ENCODE assay signal across 19 cellular contexts in genomic region chr15:58761010-58761388, GRCh38. TPM values are rescaled to one million over a fixed set of nuclear protein-coding genes. Genes with fewer than 3 reads are reported as not detected.
DNase-seq lines count a peak whose midpoint lies in the region; ATAC-seq, FAIRE-seq and TF ChIP-seq lines count a peak whose summit lies in the region.
"Had no signal": no experiment of that assay in that cellular context is flagged by ENCODE, and none has a peak within 500 bp of the region (broad histone marks: within the 10 kb centered on the region; RNA-seq: fewer than 3 reads in every experiment).

No MANE protein-coding gene starts in this region.

- H3K4me3 Mint-ChIP-seq in activated CD8-positive, alpha-beta T cell treated with anti-CD3 and anti-CD28 coated beads for 36 hours = no peak overlapping the region
- H3K4me3 Mint-ChIP-seq in Caco-2 (ENCODE audit: unreplicated experiment) = no peak overlapping the region
- H3K4me3 Mint-ChIP-seq: T-cell had no signal

- peaks cover 8% of the 10 kb centered on the region for H3K9me3 ChIP-seq in HepG2 (ENCODE audit: low read length)
- H3K9me3 ChIP-seq in right lobe of liver = no peaks in the 10 kb centered on the region
- peaks cover 11% of the 10 kb centered on the region for H3K9me3 ChIP-seq in Caco-2
- H3K9me3 ChIP-seq: body of pancreas, colonic mucosa had no signal

- TF ChIP-seq CTCF in HepG2 (CRISPR knock-in tag; IDR thresholded peaks at IDR 0.05) (peak; percentile 26), right lobe of liver (IDR thresholded peaks at IDR 0.05) (no peak), Caco-2 (IDR thresholded peaks at IDR 0.05; ENCODE audit: insufficient read depth in 1 of 2, low read depth in 1 of 2, low read length in 1 of 2, severe bottlenecking in 1 of 2, unreplicated experiment in 1 of 2) (no peak)
- TF ChIP-seq CTCF in activated CD8-positive, alpha-beta T cell treated with anti-CD3 and anti-CD28 coated beads for 36 hours (IDR thresholded peaks at IDR 0.05) = no peak

- peaks cover 11% of the 10 kb centered on the region for H3K4me1 ChIP-seq in HepG2 (ENCODE audit: insufficient read depth, low read length)
- H3K4me1 ChIP-seq in right lobe of liver = no peaks in the 10 kb centered on the region
- no peaks in the 10 kb centered on the region for H3K4me1 ChIP-seq in Caco-2
- H3K4me1 ChIP-seq: body of pancreas, colonic mucosa, right atrium auricular region had no signal

- H3K36me3 ChIP-seq in HepG2 (replicated peaks in 1 of 2; ENCODE audit: control insufficient read depth in 1 of 2, insufficient read depth in 2 of 2, low read length in 2 of 2) = no peaks in the 10 kb centered on the region
- no peaks in the 10 kb centered on the region for H3K36me3 ChIP-seq in right lobe of liver
- no peaks in the 10 kb centered on the region for H3K36me3 ChIP-seq in Caco-2 (ENCODE audit: control insufficient read depth, insufficient read depth, low read length)
- H3K36me3 ChIP-seq: colonic mucosa, right atrium auricular region had no signal

- no peak overlapping the region for H2AFZ ChIP-seq in HepG2 (ENCODE audit: low read length)

- H3K27ac ChIP-seq in HepG2 (ENCODE audit: extremely low read length, insufficient read depth, low read length) (no peak overlapping the region), right lobe of liver (no peak overlapping the region)
- H3K27ac ChIP-seq: body of pancreas, colonic mucosa, right atrium auricular region had no signal

- TF ChIP-seq RAD21 in HepG2 (CRISPR knock-in tag; IDR thresholded peaks at IDR 0.05) = no peak

- no peaks in the 10 kb centered on the region for H3K27me3 Mint-ChIP-seq in activated CD8-positive, alpha-beta T cell treated with anti-CD3 and anti-CD28 coated beads for 36 hours
- H3K27me3 Mint-ChIP-seq in Caco-2 (ENCODE audit: insufficient read depth, unreplicated experiment) = no peaks in the 10 kb centered on the region
- H3K27me3 Mint-ChIP-seq: T-cell had no signal

- H4K20me1 ChIP-seq in HepG2 (ENCODE audit: insufficient read depth, low read length) = no peaks in the 10 kb centered on the region

- TF ChIP-seq POLR2A in HepG2 (IDR thresholded peaks at IDR 0.05; ENCODE audit: insufficient read depth in 1 of 2, low read depth in 2 of 2, low read length in 2 of 2) = no peak
- TF ChIP-seq POLR2A in right lobe of liver (IDR thresholded peaks at IDR 0.05) = no peak

- no TSS peak for BruUV-seq in HepG2 (replicated peaks; lab: Mats Ljungman, UMichigan)
- BruUV-seq in Caco-2 (replicated peaks; lab: Mats Ljungman, UMichigan) = no TSS peak

- intact Hi-C loops in HepG2 (cut with micrococcal nuclease; ENCODE audit: unreplicated experiment) (no loop called here), right lobe of liver (cut with DNase I) (loop anchor here in 1 of 2 donors (10.0 kb wide), 1 partner anchor 536 kb away; no protein-coding TSS in a partner anchor), Caco-2 (cut with micrococcal nuclease; ENCODE audit: unreplicated experiment) (no loop called here)
- intact Hi-C loops in activated CD8-positive, alpha-beta T cell treated with anti-CD3 and anti-CD28 coated beads for 36 hours (cut with micrococcal nuclease) = no loop called here

- DNase-seq in HepG2 (ENCODE audit: low spot score) (no peak), right lobe of liver (no peak), KBM-7 (peak; percentile 38), DMS114 treated with DMSO at 0.1 percent for 48 hours (lab: John Stamatoyannopoulos, UW; ENCODE audit: unreplicated experiment) (no peak), Caco-2 (no peak), iPS-NIHi7 (ENCODE audit: extremely low spot score) (no peak)
- DNase-seq in activated CD8-positive, alpha-beta T cell treated with anti-CD3 and anti-CD28 coated beads for 36 hours = peak; percentile 48
- DNase-seq in stimulated activated naive CD8-positive, alpha-beta T cell treated with anti-CD3 and anti-CD28 coated beads, Interleukin-15, Interleukin-2, amounts not matched to agents 100 U/mL and 50 U/mL, for 24 hours = no peak
- DNase-seq: body of pancreas; colonic mucosa; GDM1; NCI-H1694 treated with DMSO at 0.1 percent for 48 hours; NK-92 treated with Interleukin-12 subunit alpha and Interleukin-12 subunit beta, amount 100 ng/mL, for 24 hours had no signal

- no peaks in the 10 kb centered on the region for H3K79me2 ChIP-seq in HepG2 (ENCODE audit: insufficient read depth, low read length)

- H3K36me3 Mint-ChIP-seq in activated CD8-positive, alpha-beta T cell treated with anti-CD3 and anti-CD28 coated beads for 36 hours (ENCODE audit: low read depth) = peaks cover 1% of the 10 kb centered on the region
- H3K36me3 Mint-ChIP-seq in Caco-2 (ENCODE audit: insufficient read depth, unreplicated experiment) = no peaks in the 10 kb centered on the region
- H3K36me3 Mint-ChIP-seq: T-cell had no signal

- CTCF ChIA-PET in HepG2 (lab: Yijun Ruan, JAX; ENCODE audit: low intra/inter-chr PET ratio, low total read pairs) (no interaction called here), Caco-2 (lab: Charles Lee) (no interaction called here)
- CTCF ChIA-PET in activated CD8-positive, alpha-beta T cell treated with anti-CD3 and anti-CD28 coated beads for 36 hours (lab: Charles Lee) = interaction anchor here (0.9 to 1.8 kb wide), 5 partner anchors 10 to 533 kb away, joined by 3 to 8 read pairs (median 4); partner anchors contain the start of genes ADAM10 and MINDY2

- no peaks in the 10 kb centered on the region for H3K27me3 ChIP-seq in HepG2 (ENCODE audit: control insufficient read depth in 1 of 2, insufficient read depth in 2 of 2, low read length in 2 of 2)
- no peaks in the 10 kb centered on the region for H3K27me3 ChIP-seq in right lobe of liver
- H3K27me3 ChIP-seq in Caco-2 (replicated peaks; ENCODE audit: control insufficient read depth, insufficient read depth, low read length) = no peaks in the 10 kb centered on the region
- H3K27me3 ChIP-seq: body of pancreas, colonic mucosa, right atrium auricular region had no signal

- H3K4me2 ChIP-seq in HepG2 (ENCODE audit: low read depth, low read length) = no peak overlapping the region

- TF ChIP-seq EP300 in HepG2 (IDR thresholded peaks at IDR 0.05; ENCODE audit: low read depth in 2 of 2, low read length in 2 of 2) (no peak), HepG2 (CRISPR knock-in tag; IDR thresholded peaks at IDR 0.05; ENCODE audit: borderline replicate concordance) (no peak)

- H3K27ac Mint-ChIP-seq in activated CD8-positive, alpha-beta T cell treated with anti-CD3 and anti-CD28 coated beads for 36 hours = no peak overlapping the region
- H3K27ac Mint-ChIP-seq in Caco-2 (ENCODE audit: unreplicated experiment) = no peak overlapping the region
- H3K27ac Mint-ChIP-seq: T-cell had no signal

- H3K9me3 Mint-ChIP-seq in activated CD8-positive, alpha-beta T cell treated with anti-CD3 and anti-CD28 coated beads for 36 hours = peaks cover 10% of the 10 kb centered on the region
- peaks cover 10% of the 10 kb centered on the region for H3K9me3 Mint-ChIP-seq in Caco-2 (ENCODE audit: unreplicated experiment)

- ATAC-seq in HepG2 (no peak), right lobe of liver (no peak)
- ATAC-seq in activated CD8-positive, alpha-beta T cell treated with anti-CD3 and anti-CD28 coated beads for 36 hours = peak; percentile 45
- ATAC-seq in stimulated activated naive CD8-positive, alpha-beta T cell treated with anti-CD3 and anti-CD28 coated beads, Interleukin-15, Interleukin-2, amounts not matched to agents 100 U/mL and 50 U/mL, for 24 hours = peak; percentile 28
- ATAC-seq: body of pancreas had no signal

- no peak overlapping the region for H3K9ac ChIP-seq in HepG2 (ENCODE audit: insufficient read depth, low read depth, low read length)

- 56% methylated on average over 1 of the region's 1 CpG for WGBS in HepG2 (ENCODE audit: low lambda C conversion rate)
- WGBS in right lobe of liver (ENCODE audit: insufficient coverage, low coverage, low lambda C conversion rate, missing lambda C conversion rate) = 100% methylated on average over 1 of the region's 1 CpG

- FAIRE-seq in HepG2 (lab: Jason Lieb, UNC) = no peak
- FAIRE-seq: endometrium, islet of Langerhans, urothelium cell line had no signal

- in situ Hi-C loops in HepG2 (cut with HindIII; ENCODE audit: extremely low pct_ligation_motif_present, low pct_unique_long_range_greater_than_20kb) = no loop called here
- in situ Hi-C loops in KBM-7 (cut with MboI; ENCODE audit: low pct_unique_long_range_greater_than_20kb, low sequenced_read_pairs) = loop anchor here (25.0 kb wide), 1 partner anchor 524 kb away; no protein-coding TSS in a partner anchor

- peaks cover 5% of the 10 kb centered on the region for H3K4me1 Mint-ChIP-seq in activated CD8-positive, alpha-beta T cell treated with anti-CD3 and anti-CD28 coated beads for 36 hours (ENCODE audit: low read depth)
- no peaks in the 10 kb centered on the region for H3K4me1 Mint-ChIP-seq in Caco-2 (ENCODE audit: low read depth, unreplicated experiment)
- H3K4me1 Mint-ChIP-seq: T-cell had no signal

- POLR2A ChIA-PET in HepG2 (lab: Yijun Ruan, JAX) (interaction anchor here (1.5 to 1.6 kb wide), 2 partner anchors 10 to 11 kb away, joined by 7 read pairs; partner anchors contain the start of genes ADAM10 and MINDY2), Caco-2 (lab: Charles Lee) (no interaction called here)
- POLR2A ChIA-PET in activated CD8-positive, alpha-beta T cell treated with anti-CD3 and anti-CD28 coated beads for 36 hours (lab: Charles Lee) = interaction anchor here (1.2 to 1.6 kb wide), 2 partner anchors 10 to 11 kb away, joined by 3 to 6 read pairs; partner anchors contain the start of gene MINDY2

- no peak overlapping the region for H3K4me3 ChIP-seq in HepG2 (replicated peaks in 1 of 3; ENCODE audit: insufficient read depth in 1 of 3, low read depth in 2 of 3, low read length in 3 of 3)
- H3K4me3 ChIP-seq in right lobe of liver = no peak overlapping the region
- H3K4me3 ChIP-seq in Caco-2 (ENCODE audit: low read depth, low read length) = no peak overlapping the region
- H3K4me3 ChIP-seq: body of pancreas, colonic mucosa, lung, right atrium auricular region had no signal

RNA-seq across cellular contexts. Expression of gene MINDY2, which starts 10.1 kb away (rescaled TPM):
- total RNA-seq in HepG2 (2016; rRNA removed; fragmentation: Illumina TruSeq; extraction: Trizol) (12.6 and 15.6 TPM in 2 replicates), right lobe of liver (1 to 10 TPM; 4.2 to 8.8 (median 5.5) TPM), Caco-2 (2022) (24.0 and 25.5 TPM in 2 replicates)
- total RNA-seq in HepG2 (2016; cell fraction: cytosol; rRNA removed; fragmentation: Illumina TruSeq; extraction: Trizol; ENCODE audit: low read depth) = 0.97 and 1.0 TPM in 2 replicates
- total RNA-seq in HepG2 (2016; cell fraction: insoluble cytoplasmic fraction; rRNA removed; fragmentation: Illumina TruSeq; extraction: Trizol) = 11.6 and 15.8 TPM in 2 replicates
- 4.3 and 4.8 TPM in 2 replicates for total RNA-seq in HepG2 (2016; cell fraction: membrane; rRNA removed; fragmentation: Illumina TruSeq; extraction: Trizol)
- total RNA-seq in HepG2 (2016; cell fraction: nucleus; rRNA removed; fragmentation: Illumina TruSeq; extraction: Trizol) = 7.8 and 9.8 TPM in 2 replicates
- 5.3 and 7.2 TPM in 2 replicates for polyA plus RNA-seq in HepG2 (2011; rRNA removed)
- 2.7 and 3.6 TPM in 2 replicates for polyA plus RNA-seq in HepG2 (2011; cell fraction: cytosol; rRNA removed)
- 4.8 and 5.0 TPM in 2 replicates for polyA plus RNA-seq in HepG2 (2011; cell fraction: nucleus; rRNA removed)
- 6.3 and 7.5 TPM in 2 replicates for polyA plus RNA-seq in HepG2 (2012)
- polyA plus RNA-seq in HepG2 (2016; cell fraction: cytosol; fragmentation: Illumina TruSeq; extraction: Trizol; ENCODE audit: low read depth) = 0.26 and 0.32 TPM in 2 replicates
- 8.7 and 9.9 TPM in 2 replicates for polyA plus RNA-seq in HepG2 (2016; cell fraction: insoluble cytoplasmic fraction; fragmentation: Illumina TruSeq; extraction: Trizol; ENCODE audit: low read depth)
- polyA plus RNA-seq in HepG2 (2016; cell fraction: membrane; fragmentation: Illumina TruSeq; extraction: Trizol; ENCODE audit: low read depth) = 0.96 and 1.4 TPM in 2 replicates
- polyA plus RNA-seq in HepG2 (2016; cell fraction: nucleus; fragmentation: Illumina TruSeq; extraction: Trizol; ENCODE audit: insufficient read depth, low read depth) = 8.1 and 9.1 TPM in 2 replicates
- polyA minus RNA-seq in HepG2 (2011; rRNA and poly(A)+ RNA removed; ENCODE audit: low replicate concordance) = 7.7 and 12.1 TPM in 2 replicates
- 13.5 and 13.7 TPM in 2 replicates for polyA minus RNA-seq in HepG2 (2011; cell fraction: cytosol; rRNA and poly(A)+ RNA removed)
- 12.0 and 13.6 TPM in 2 replicates for polyA minus RNA-seq in HepG2 (2011; cell fraction: nucleus; rRNA and poly(A)+ RNA removed)
- total RNA-seq in activated CD8-positive, alpha-beta T cell treated with anti-CD3 and anti-CD28 coated beads for 36 hours = 10 to 100 TPM in 1 of 2 experiments, 1 to 10 TPM in 1; 9.0 to 10.3 TPM

RNA-seq across cellular contexts. Expression of gene ADAM10, which starts 11.5 kb away (rescaled TPM):
- 86.8 and 125 TPM in 2 replicates for total RNA-seq in HepG2 (2016; rRNA removed; fragmentation: Illumina TruSeq; extraction: Trizol)
- total RNA-seq in HepG2 (2016; cell fraction: cytosol; rRNA removed; fragmentation: Illumina TruSeq; extraction: Trizol; ENCODE audit: low read depth) = 14.1 and 22.6 TPM in 2 replicates
- 82.6 and 120 TPM in 2 replicates for total RNA-seq in HepG2 (2016; cell fraction: insoluble cytoplasmic fraction; rRNA removed; fragmentation: Illumina TruSeq; extraction: Trizol)
- 28.6 TPM in 2 replicates for total RNA-seq in HepG2 (2016; cell fraction: membrane; rRNA removed; fragmentation: Illumina TruSeq; extraction: Trizol)
- 136 and 171 TPM in 2 replicates for total RNA-seq in HepG2 (2016; cell fraction: nucleus; rRNA removed; fragmentation: Illumina TruSeq; extraction: Trizol)
- 92.7 and 100 TPM in 2 replicates for polyA plus RNA-seq in HepG2 (2011; rRNA removed)
- 78.0 and 88.1 TPM in 2 replicates for polyA plus RNA-seq in HepG2 (2011; cell fraction: cytosol; rRNA removed)
- polyA plus RNA-seq in HepG2 (2011; cell fraction: nucleus; rRNA removed) = 34.5 and 42.9 TPM in 2 replicates
- polyA plus RNA-seq in HepG2 (2012) = 130 and 143 TPM in 2 replicates
- polyA plus RNA-seq in HepG2 (2016; cell fraction: cytosol; fragmentation: Illumina TruSeq; extraction: Trizol; ENCODE audit: low read depth) = 3.0 and 3.6 TPM in 2 replicates
- 52.9 and 53.5 TPM in 2 replicates for polyA plus RNA-seq in HepG2 (2016; cell fraction: insoluble cytoplasmic fraction; fragmentation: Illumina TruSeq; extraction: Trizol; ENCODE audit: low read depth)
- polyA plus RNA-seq in HepG2 (2016; cell fraction: membrane; fragmentation: Illumina TruSeq; extraction: Trizol; ENCODE audit: low read depth) = 6.1 and 9.4 TPM in 2 replicates
- polyA plus RNA-seq in HepG2 (2016; cell fraction: nucleus; fragmentation: Illumina TruSeq; extraction: Trizol; ENCODE audit: insufficient read depth, low read depth) = 79.1 and 82.6 TPM in 2 replicates
- 80.0 and 86.9 TPM in 2 replicates for polyA minus RNA-seq in HepG2 (2011; rRNA and poly(A)+ RNA removed; ENCODE audit: low replicate concordance)
- polyA minus RNA-seq in HepG2 (2011; cell fraction: cytosol; rRNA and poly(A)+ RNA removed) = 155 and 159 TPM in 2 replicates
- polyA minus RNA-seq in HepG2 (2011; cell fraction: nucleus; rRNA and poly(A)+ RNA removed) = 151 and 153 TPM in 2 replicates
- total RNA-seq in right lobe of liver = 10 to 100 TPM; 24.1 to 78.1 (median 43.3) TPM
- total RNA-seq in activated CD8-positive, alpha-beta T cell treated with anti-CD3 and anti-CD28 coated beads for 36 hours = 10 to 100 TPM; 76.4 to 79.4 TPM
- 168 and 170 TPM in 2 replicates for total RNA-seq in Caco-2 (2022)

Comparison
In these comparisons a context has a peak if more than half of its experiments do, and no peak if none do; other contexts are left out.
1. ATAC-seq: peak in activated CD8-positive, alpha-beta T cell treated with anti-CD3 and anti-CD28 coated beads for 36 hours (single experiment) and stimulated activated naive CD8-positive, alpha-beta T cell treated with anti-CD3 and anti-CD28 coated beads, Interleukin-15, Interleukin-2, amounts not matched to agents 100 U/mL and 50 U/mL, for 24 hours (single experiment); none in HepG2 (single experiment) and right lobe of liver (0 of 4).
2. DNase-seq: peak in KBM-7 (single experiment) and activated CD8-positive, alpha-beta T cell treated with anti-CD3 and anti-CD28 coated beads for 36 hours (single experiment); none in HepG2 (single experiment), right lobe of liver (0 of 3), stimulated activated naive CD8-positive, alpha-beta T cell treated with anti-CD3 and anti-CD28 coated beads, Interleukin-15, Interleukin-2, amounts not matched to agents 100 U/mL and 50 U/mL, for 24 hours (single experiment), DMS114 treated with DMSO at 0.1 percent for 48 hours (single experiment), Caco-2 (0 of 2) and iPS-NIHi7 (single experiment).